ENCODE assay signal across 34 cellular contexts in genomic region chr17:57228921-57229320, GRCh38.
"Had no signal": no experiment of that assay in that cellular context is flagged by ENCODE, and none has a peak within 500 bp of the region (broad histone marks: within the 10 kb centered on the region; RNA-seq: fewer than 3 reads in every experiment).

No MANE protein-coding gene starts in this region.

- H3K36me3 ChIP-seq: MG63 had no signal

- H3K4me3 ChIP-seq: MG63 had no signal

- H3K9me3 ChIP-seq: MG63 had no signal

- DNase-seq: Karpas-422, Kasumi-1, MG63, MM.1S, MV-4-11, NCI-H1048, NCI-H1092, NCI-H1092 treated with DMSO at 0.1 percent for 48 hours, NCI-H1105, NCI-H1105 treated with DMSO at 0.1 percent for 48 hours, NCI-H1417, NCI-H1417 treated with DMSO at 0.1 percent for 48 hours, NCI-H1436, NCI-H1436 treated with DMSO at 0.1 percent for 48 hours, NCI-H146, NCI-H1694, NCI-H1694 treated with DMSO at 0.1 percent for 48 hours, NCI-H187, NCI-H187 treated with DMSO at 0.1 percent for 48 hours, NCI-H1930, NCI-H2029, NCI-H2029 treated with DMSO at 0.1 percent for 48 hours, NCI-H2081, NCI-H2081 treated with DMSO at 0.1 percent for 48 hours, NCI-H2107, NCI-H2171, NCI-H2171 treated with DMSO at 0.1 percent for 48 hours, NCI-H2227 treated with DMSO at 0.1 percent for 48 hours, NCI-H226, NCI-H345, NCI-H446, NCI-H446 treated with DMSO at 0.1 percent for 48 hours, NCI-H510A, NCI-H510A treated with DMSO at 0.1 percent for 48 hours had no signal
